8 cellular contexts compared by ENCODE assay signal in genomic region chr15:60396964-60397771, GRCh38. TPM values are rescaled to one million over a fixed set of nuclear protein-coding genes. Genes with fewer than 3 reads are reported as not detected.
A peak's percentile ranks its signal among the peaks of the same experiment; 100 is the strongest.
DNase-seq lines count a peak whose midpoint lies in the region; ATAC-seq, FAIRE-seq and TF ChIP-seq lines count a peak whose summit lies in the region.

No MANE protein-coding gene starts in this region.

- intact Hi-C loops in GM12878 (cut with micrococcal nuclease; ENCODE audit: unreplicated experiment) = loop anchor here (2.0 to 10.0 kb wide), 3 partner anchors 82 to 710 kb away; partner anchors contain the start of genes BNIP2 and ICE2

- no peaks in the 10 kb centered on the region for H3K27me3 ChIP-seq in GM12878 (replicated peaks in 1 of 2; ENCODE audit: control insufficient read depth in 2 of 2, insufficient read depth in 2 of 2, low read length in 1 of 2)

- TF ChIP-seq EP300 in GM12878 (IDR thresholded peaks at IDR 0.05; ENCODE audit: borderline replicate concordance in 1 of 2, control insufficient read depth in 1 of 2, low read depth in 2 of 2, low read length in 2 of 2) = no peak

- H3K4me3 ChIP-seq in GM12878 = peak overlapping the region; percentile 88

- TF ChIP-seq RAD21 in GM12878 (IDR thresholded peaks at IDR 0.05; ENCODE audit: insufficient read depth, low read depth, low read length) = peak; percentile 5; the same call in 1 of the 2 replicates

- H3K36me3 Mint-ChIP-seq in T-helper 1 cell treated with Interleukin-12 subunit alpha and Interleukin-12 subunit beta and Interleukin-4 antibody, amounts not matched to agents 30 μg/mL and 1 μg/mL, for 36 hours (ENCODE audit: low read depth) = peaks cover 41% of the 10 kb centered on the region

- H3K9me3 Mint-ChIP-seq in T-helper 1 cell treated with Interleukin-12 subunit alpha and Interleukin-12 subunit beta and Interleukin-4 antibody, amounts not matched to agents 30 μg/mL and 1 μg/mL, for 36 hours = no peaks in the 10 kb centered on the region

- H2AFZ ChIP-seq in GM12878 (ENCODE audit: control insufficient read depth, low read depth, low read length) = peak overlapping the region; percentile 89

- peak; percentile 89 for FAIRE-seq in GM12878 (lab: Jason Lieb, UNC)

- H3K4me2 ChIP-seq in GM12878 (ENCODE audit: control insufficient read depth, insufficient read depth) = peak overlapping the region; percentile 98

- peaks cover 26% of the 10 kb centered on the region for H3K79me2 ChIP-seq in GM12878 (ENCODE audit: control insufficient read depth, insufficient read depth, low read length)

- H3K4me1 Mint-ChIP-seq in T-helper 1 cell treated with Interleukin-12 subunit alpha and Interleukin-12 subunit beta and Interleukin-4 antibody, amounts not matched to agents 30 μg/mL and 1 μg/mL, for 36 hours (ENCODE audit: low read depth) = peaks cover 54% of the 10 kb centered on the region

- BruUV-seq in GM12878 (replicated peaks; lab: Mats Ljungman, UMichigan) = no TSS peak

- SMC1A ChIA-PET in GM12878 (lab: Charles Lee; ENCODE audit: uncharacterized antibody, unreplicated experiment) = interaction anchor here (0.6 kb wide), 1 partner anchor 42 kb away, joined by 3 read pairs; no protein-coding TSS in a partner anchor

- H3K9me3 ChIP-seq in GM12878 (replicated peaks; ENCODE audit: control insufficient read depth, insufficient read depth, low read length) = no peaks in the 10 kb centered on the region

- peak overlapping the region; percentile 94 for H3K27ac Mint-ChIP-seq in T-helper 1 cell treated with Interleukin-12 subunit alpha and Interleukin-12 subunit beta and Interleukin-4 antibody, amounts not matched to agents 30 μg/mL and 1 μg/mL, for 36 hours

- peak overlapping the region; percentile 48 for H3K27ac ChIP-seq in GM12878 (ENCODE audit: control insufficient read depth, insufficient read depth)

- CTCF ChIA-PET in GM12878 (lab: Yijun Ruan, JAX) = interaction anchor here (1.2 to 2.1 kb wide), 3 partner anchors 9 to 124 kb away, joined by 3 to 9 read pairs (median 5); no protein-coding TSS in a partner anchor

- no peak for TF ChIP-seq CTCF in GM12878 (IDR thresholded peaks at IDR 0.05 in 2 of 3, conservative IDR thresholded peaks at IDR 0.05 in 1 of 3; ENCODE audit: control insufficient read depth in 2 of 3, extremely low read depth in 1 of 3, insufficient read depth in 1 of 3, low read depth in 3 of 3, low read length in 3 of 3)

- H3K4me1 ChIP-seq in GM12878 (ENCODE audit: control insufficient read depth, insufficient read depth, low read length) = peaks cover 8% of the 10 kb centered on the region; the same call in 1 of the 2 replicates

- POLR2A ChIA-PET in GM12878 (lab: Charles Lee) = interaction anchor here (0.5 to 0.8 kb wide), 3 partner anchors 13 to 86 kb away, joined by 3 to 8 read pairs (median 3); no protein-coding TSS in a partner anchor

- DNase-seq in ELF-1 (ENCODE audit: low read depth, low spot score) (peak; percentile 76), HS-27A (ENCODE audit: low read depth) (peak; percentile 84), GM12878 (ENCODE audit: low read depth, low spot score) (peak; percentile 53), iPS-NIHi11 (ENCODE audit: low spot score) (peak; percentile 68), Ammon's horn (ENCODE audit: low spot score) (no peak)
- DNase-seq in stimulated activated CD4-positive, alpha-beta T cell treated with anti-CD3 and anti-CD28 coated beads, Interleukin-15, amount 100 ng/mL, for 1 hour (ENCODE audit: low read depth in 1 of 2, low spot score in 1 of 2) = peak; percentile 13 to 16

- H3K27me3 Mint-ChIP-seq in T-helper 1 cell treated with Interleukin-12 subunit alpha and Interleukin-12 subunit beta and Interleukin-4 antibody, amounts not matched to agents 30 μg/mL and 1 μg/mL, for 36 hours (ENCODE audit: low read depth) = peaks cover 4% of the 10 kb centered on the region

- TF ChIP-seq POLR2A in GM12878 (IDR thresholded peaks at IDR 0.05; ENCODE audit: low read depth, low read length) = no peak; the same call in 1 of the 2 replicates

- peak overlapping the region; percentile 75 for H3K9ac ChIP-seq in GM12878 (ENCODE audit: control insufficient read depth, insufficient read depth, low read length)

- under 1% methylated on average over 27 of the region's 37 CpGs for WGBS in GM12878 (ENCODE audit: insufficient coverage, insufficient replicate concordance, low lambda C conversion rate, missing lambda C conversion rate)

- in situ Hi-C loops in GM12878 (cut with MboI) = no loop called here

- H3K36me3 ChIP-seq in GM12878 (ENCODE audit: control insufficient read depth in 2 of 2, insufficient read depth in 2 of 2, low read length in 1 of 2) = peaks cover 0 to 7% of the 10 kb centered on the region in 2 experiments; a peak in 1 of 4 replicates

- peak overlapping the region; percentile 94 for H3K4me3 Mint-ChIP-seq in T-helper 1 cell treated with Interleukin-12 subunit alpha and Interleukin-12 subunit beta and Interleukin-4 antibody, amounts not matched to agents 30 μg/mL and 1 μg/mL, for 36 hours

- RAD21 ChIA-PET in GM12878 (lab: Charles Lee; ENCODE audit: unreplicated experiment) = interaction anchor here (1.2 to 1.7 kb wide), 3 partner anchors 175 to 188 kb away, joined by 3 read pairs; no protein-coding TSS in a partner anchor

- H4K20me1 ChIP-seq in GM12878 (ENCODE audit: control insufficient read depth, insufficient read depth) = no peaks in the 10 kb centered on the region

- ATAC-seq in GM21390 (IDR thresholded peaks at IDR 0.05; ENCODE audit: unreplicated experiment) = peak; percentile 68
- ATAC-seq in GM12878 = peak; percentile 87

TF ChIP-seq in GM12878, 131 proteins besides CTCF, POLR2A, EP300 and RAD21 (continues in another document):
- TF ChIP-seq NKRF (conservative IDR thresholded peaks at IDR 0.05) = peak; percentile 60; the same call in 1 of the 2 replicates
- TF ChIP-seq STAT1 (conservative IDR thresholded peaks at IDR 0.05) = no peak
- TF ChIP-seq SMC3 (IDR thresholded peaks at IDR 0.05; ENCODE audit: borderline replicate concordance, low read length) = no peak
- TF ChIP-seq TCF3 (IDR thresholded peaks at IDR 0.05; ENCODE audit: borderline replicate concordance, insufficient read depth, low read depth, low read length) = no peak
- TF ChIP-seq TCF7 (IDR thresholded peaks at IDR 0.05; ENCODE audit: borderline replicate concordance) = no peak
- TF ChIP-seq E2F4 (IDR thresholded peaks at IDR 0.05; ENCODE audit: low read depth, low read length) = no peak
- no peak for TF ChIP-seq NR2C1 (IDR thresholded peaks at IDR 0.05)
- no peak for TF ChIP-seq KAT2A (conservative IDR thresholded peaks at IDR 0.05; ENCODE audit: control insufficient read depth, low read depth, low read length)
- 0 out of 2 replicates have a peak, but pooled peaks have one; percentile 23 for TF ChIP-seq RUNX3 (IDR thresholded peaks at IDR 0.05; ENCODE audit: low read length)
- TF ChIP-seq BCL11A (IDR thresholded peaks at IDR 0.05; ENCODE audit: low read depth, low read length) = no peak
- peak; percentile 39; the same call in 1 of the 2 replicates for TF ChIP-seq CREM (IDR thresholded peaks at IDR 0.05; ENCODE audit: low read depth)
- peak; percentile 68; the same call in 1 of the 2 replicates for TF ChIP-seq SPI1 (IDR thresholded peaks at IDR 0.05; ENCODE audit: borderline replicate concordance, insufficient read depth, low read depth, low read length)
- peak; percentile 38; the same call in 1 of the 2 replicates for TF ChIP-seq IKZF1 (conservative IDR thresholded peaks at IDR 0.05)
- TF ChIP-seq NFIC (IDR thresholded peaks at IDR 0.05; ENCODE audit: low read depth, low read length) = no peak

RNA-seq across cellular contexts. Expression of gene ANXA2, which starts 0.6 kb away (rescaled TPM):
- 89.8 and 93.3 TPM in 2 replicates for total RNA-seq in GM12878 (2013; cell fraction: nucleolus; rRNA removed)
- total RNA-seq in GM12878 (2014; rRNA removed) (212 and 231 TPM in 2 replicates), GM12878 (2014; rRNA removed; fragmentation: Illumina TruSeq; extraction: Trizol) (221 and 227 TPM in 2 replicates), GM12878 (2021) (169 and 170 TPM in 2 replicates)
- polyA plus RNA-seq in GM12878 (2011; ENCODE audit: low read depth) = 71.2 TPM
- polyA plus RNA-seq in GM12878 (2011; rRNA removed) (133 and 135 TPM in 2 replicates), GM12878 (2014; fragmentation: Illumina TruSeq; extraction: Trizol) (324 and 357 TPM in 2 replicates), GM12878 (2014; fragmentation: Nextera tagmentation; extraction: Ambion mirVana) (100 to 1,000 TPM; 507 to 540 TPM), GM12878 (2014; rRNA removed) (226 and 248 TPM in 2 replicates), GM12878 (2016; fragmentation: Nextera tagmentation; extraction: Ambion mirVana) (100 to 1,000 TPM; 314 to 343 TPM)
- 138 and 142 TPM in 2 replicates for polyA plus RNA-seq in GM12878 (2011; cell fraction: cytosol; rRNA removed)
- 90.4 and 108 TPM in 2 replicates for polyA plus RNA-seq in GM12878 (2011; cell fraction: nucleus; rRNA removed)
- polyA plus RNA-seq in GM12878 (2012) = 72.1 and 77.2 TPM in 2 replicates
- 111 and 127 TPM in 2 replicates for polyA minus RNA-seq in GM12878 (2011; rRNA and poly(A)+ RNA removed)
- polyA minus RNA-seq in GM12878 (2011; cell fraction: cytosol; rRNA and poly(A)+ RNA removed) = 33.4 and 39.4 TPM in 2 replicates
- 30.0 and 49.5 TPM in 2 replicates for polyA minus RNA-seq in GM12878 (2011; cell fraction: nucleus; rRNA and poly(A)+ RNA removed)
